In the genomic region with DNA sequence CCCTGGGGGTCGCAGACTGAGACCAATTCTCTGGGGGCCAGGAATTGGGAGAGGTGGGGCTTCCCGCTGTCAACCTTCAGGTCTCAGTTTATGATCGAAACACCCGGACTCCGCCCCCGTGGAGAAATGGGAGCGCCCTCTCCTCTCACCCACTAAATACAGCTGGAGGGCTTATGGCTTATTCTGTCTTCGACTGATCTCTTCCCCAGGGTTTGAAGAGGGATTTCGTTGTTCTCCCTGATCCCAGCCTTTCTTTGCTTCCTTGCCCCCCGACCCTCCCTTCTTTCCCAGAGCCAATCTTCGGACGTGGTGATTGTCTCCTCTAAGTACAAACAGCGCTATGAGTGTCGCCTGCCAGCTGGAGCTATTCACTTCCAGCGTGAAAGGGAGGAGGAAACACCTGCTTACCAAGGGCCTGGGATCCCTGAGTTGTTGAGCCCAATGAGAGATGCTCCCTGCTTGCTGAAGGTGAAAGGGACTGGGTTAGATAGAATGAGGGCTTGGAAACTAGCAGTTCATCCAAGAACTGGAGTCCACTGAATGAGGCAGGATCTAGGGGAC, we compare ENCODE assay signal across 8 cellular contexts. TPM values are rescaled to one million over a fixed set of nuclear protein-coding genes. Genes with fewer than 3 reads are reported as not detected.
DNase-seq lines count a peak whose midpoint lies in the region; ATAC-seq and TF ChIP-seq lines count a peak whose summit lies in the region.

No MANE protein-coding gene starts in this region.

- H3K4me2 ChIP-seq in KMS-11 (peak overlapping the region; percentile 89), mammary epithelial cell (ENCODE audit: insufficient read depth, low read depth, low read length) (peak overlapping the region; percentile 79)

- TF ChIP-seq RAD21 in liver (IDR thresholded peaks at IDR 0.05): no peak

- dilution Hi-C loops in mammary epithelial cell (cut with HindIII; ENCODE audit: low sequenced_read_pairs): no loop called here

- H3K4me3 ChIP-seq in KMS-11 (IDR thresholded peaks at IDR 0.05; ENCODE audit: insufficient read depth, low read depth, low read length) (peak overlapping the region; percentile 92), mammary epithelial cell (replicated peaks in 1 of 3; ENCODE audit: insufficient read depth in 1 of 3, low read depth in 2 of 3, low read length in 3 of 3) (peak overlapping the region; percentile 88 to 94 (median 93)), liver (ENCODE audit: low read depth in 1 of 3, low read length in 3 of 3) (peak overlapping the region; percentile 59 to 89 (median 85))

- H3K79me2 ChIP-seq in KMS-11 (ENCODE audit: insufficient read depth, low read depth) (peaks cover 14% of the 10 kb centered on the region), mammary epithelial cell (ENCODE audit: insufficient read depth, low read length) (peaks cover 11% of the 10 kb centered on the region)

- H3K27me3 ChIP-seq in KMS-11 (ENCODE audit: insufficient read depth, low read depth): no peaks in the 10 kb centered on the region
- H3K27me3 ChIP-seq in mammary epithelial cell (ENCODE audit: insufficient read depth, low read length): no peaks in the 10 kb centered on the region
- no peaks in the 10 kb centered on the region for H3K27me3 ChIP-seq in liver (ENCODE audit: control insufficient read depth in 4 of 4, insufficient read depth in 4 of 4, low read length in 3 of 4)

- H3K9me3 ChIP-seq in ES-I3 (ENCODE audit: control insufficient read depth, insufficient read depth, low read length) (no peaks in the 10 kb centered on the region), mammary epithelial cell (replicated peaks; ENCODE audit: insufficient read depth, low read length) (no peaks in the 10 kb centered on the region), liver (ENCODE audit: control insufficient read depth in 4 of 4, low read length in 3 of 4) (no peaks in the 10 kb centered on the region)

- H3K36me3 ChIP-seq in ES-I3 (ENCODE audit: insufficient read depth, low read length) (no peaks in the 10 kb centered on the region), KMS-11 (ENCODE audit: insufficient read depth) (no peaks in the 10 kb centered on the region; the same call in 1 of the 2 replicates), mammary epithelial cell (ENCODE audit: insufficient read depth, low read length) (no peaks in the 10 kb centered on the region), liver (ENCODE audit: control insufficient read depth in 4 of 4, insufficient read depth in 3 of 4, low read depth in 1 of 4, low read length in 3 of 4) (peaks cover 6 to 21% (median 15%) of the 10 kb centered on the region in 4 donors)

- BruUV-seq in mammary epithelial cell (replicated peaks; lab: Mats Ljungman, UMichigan): TSS peak; percentile 69

- H2AFZ ChIP-seq in KMS-11 (ENCODE audit: low read depth) (peak overlapping the region; percentile 89), mammary epithelial cell (ENCODE audit: low read depth, low read length) (peak overlapping the region; percentile 100)

- H3K9ac ChIP-seq in ES-I3 (ENCODE audit: low read depth, low read length) (peak overlapping the region; percentile 85), KMS-11 (peak overlapping the region; percentile 64), mammary epithelial cell (ENCODE audit: insufficient read depth, low read length) (peak overlapping the region; percentile 84), liver (ENCODE audit: low read depth in 1 of 2, low read length in 2 of 2) (peak overlapping the region; percentile 40 to 64)

- WGBS in mammary epithelial cell (ENCODE audit: low coverage, missing lambda C conversion rate): 4% methylated on average over 14 of the region's 15 CpGs
- 2% methylated on average over 15 of the region's 15 CpGs for WGBS in liver

- in situ Hi-C loops in mammary epithelial cell (cut with MboI; ENCODE audit: low sequenced_read_pairs in 2 of 2): no loop called here

- H3K27ac ChIP-seq in KMS-11 (peak overlapping the region; percentile 28; the same call in 1 of the 2 replicates), mammary epithelial cell (ENCODE audit: insufficient read depth, low read depth, low read length) (peak overlapping the region; percentile 53), liver (ENCODE audit: low read depth in 1 of 2, low read length in 2 of 2) (peak overlapping the region; percentile 29 to 51)

- H3K4me1 ChIP-seq in ES-I3 (ENCODE audit: insufficient read depth, low read length) (0 out of 2 replicates have a peak, but pooled peaks cover 5% of the 10 kb centered on the region), KMS-11 (ENCODE audit: low read depth, poor library complexity, severe bottlenecking) (peaks cover 15% of the 10 kb centered on the region), mammary epithelial cell (ENCODE audit: insufficient read depth, low read length) (peaks cover 8% of the 10 kb centered on the region), liver (ENCODE audit: control insufficient read depth in 4 of 4, insufficient read depth in 4 of 4, low read length in 3 of 4) (peaks cover 5 to 20% (median 15%) of the 10 kb centered on the region in 4 donors)

- intact Hi-C loops in mammary epithelial cell (cut with micrococcal nuclease): loop anchor here (5.0 kb wide), 1 partner anchor 62 kb away; a partner anchor contains a TSS

- CTCF ChIA-PET in mammary epithelial cell (lab: Charles Lee; ENCODE audit: low non-redundant PET): no interaction called here

- H4K20me1 ChIP-seq in KMS-11 (ENCODE audit: insufficient read depth) (no peaks in the 10 kb centered on the region), mammary epithelial cell (ENCODE audit: insufficient read depth, low read length) (no peaks in the 10 kb centered on the region)

- DNase-seq in mammary epithelial cell (peak; percentile 1), NCI-H1436 treated with DMSO at 0.1 percent for 48 hours (lab: John Stamatoyannopoulos, UW) (no peak), GOT3 (lab: John Stamatoyannopoulos, UW) (no peak), GM19240 (ENCODE audit: insufficient read length, low spot score) (no peak)

- TF ChIP-seq CTCF in KMS-11 (conservative IDR thresholded peaks at IDR 0.05; ENCODE audit: low read depth, low read length) (no peak), mammary epithelial cell (conservative IDR thresholded peaks at IDR 0.05 in 1 of 2, IDR thresholded peaks at IDR 0.05 in 1 of 2; ENCODE audit: extremely low read depth in 1 of 2, insufficient read depth in 1 of 2, low read depth in 1 of 2, low read length in 2 of 2) (no peak), liver (IDR thresholded peaks at IDR 0.05; ENCODE audit: low read depth, low read length, missing input control) (no peak)

- no peak for ATAC-seq in HG02973 (IDR thresholded peaks at IDR 0.05; ENCODE audit: unreplicated experiment)

TF ChIP-seq in liver, 16 proteins besides CTCF, POLR2A, EP300 and RAD21 (continues in another document):
- TF ChIP-seq, protein P1, sequence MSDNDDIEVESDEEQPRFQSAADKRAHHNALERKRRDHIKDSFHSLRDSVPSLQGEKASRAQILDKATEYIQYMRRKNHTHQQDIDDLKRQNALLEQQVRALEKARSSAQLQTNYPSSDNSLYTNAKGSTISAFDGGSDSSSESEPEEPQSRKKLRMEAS (IDR thresholded peaks at IDR 0.05): no peak
- TF ChIP-seq HNF4A (conservative IDR thresholded peaks at IDR 0.05): no peak
- no peak for TF ChIP-seq YY1 (IDR thresholded peaks at IDR 0.05)
- no peak for TF ChIP-seq RXRA (IDR thresholded peaks at IDR 0.05)
- no peak for TF ChIP-seq FOXA1 (IDR thresholded peaks at IDR 0.05)
- no peak for TF ChIP-seq NR2F2 (IDR thresholded peaks at IDR 0.05)
- TF ChIP-seq EGR1 (IDR thresholded peaks at IDR 0.05; ENCODE audit: low read depth in 2 of 2): no peak
- TF ChIP-seq, protein P2, sequence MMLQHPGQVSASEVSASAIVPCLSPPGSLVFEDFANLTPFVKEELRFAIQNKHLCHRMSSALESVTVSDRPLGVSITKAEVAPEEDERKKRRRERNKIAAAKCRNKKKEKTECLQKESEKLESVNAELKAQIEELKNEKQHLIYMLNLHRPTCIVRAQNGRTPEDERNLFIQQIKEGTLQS (IDR thresholded peaks at IDR 0.05): no peak
- TF ChIP-seq HNF4G (IDR thresholded peaks at IDR 0.05): no peak
- no peak for TF ChIP-seq SP1 (IDR thresholded peaks at IDR 0.05)
- TF ChIP-seq, protein P3, sequence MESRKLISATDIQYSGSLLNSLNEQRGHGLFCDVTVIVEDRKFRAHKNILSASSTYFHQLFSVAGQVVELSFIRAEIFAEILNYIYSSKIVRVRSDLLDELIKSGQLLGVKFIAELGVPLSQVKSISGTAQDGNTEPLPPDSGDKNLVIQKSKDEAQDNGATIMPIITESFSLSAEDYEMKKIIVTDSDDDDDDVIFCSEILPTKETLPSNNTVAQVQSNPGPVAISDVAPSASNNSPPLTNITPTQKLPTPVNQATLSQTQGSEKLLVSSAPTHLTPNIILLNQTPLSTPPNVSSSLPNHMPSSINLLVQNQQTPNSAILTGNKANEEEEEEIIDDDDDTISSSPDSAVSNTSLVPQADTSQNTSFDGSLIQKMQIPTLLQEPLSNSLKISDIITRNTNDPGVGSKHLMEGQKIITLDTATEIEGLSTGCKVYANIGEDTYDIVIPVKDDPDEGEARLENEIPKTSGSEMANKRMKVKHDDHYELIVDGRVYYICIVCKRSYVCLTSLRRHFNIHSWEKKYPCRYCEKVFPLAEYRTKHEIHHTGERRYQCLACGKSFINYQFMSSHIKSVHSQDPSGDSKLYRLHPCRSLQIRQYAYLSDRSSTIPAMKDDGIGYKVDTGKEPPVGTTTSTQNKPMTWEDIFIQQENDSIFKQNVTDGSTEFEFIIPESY (IDR thresholded peaks at IDR 0.05): no peak
- TF ChIP-seq GABPA (IDR thresholded peaks at IDR 0.05 in 1 of 2, conservative IDR thresholded peaks at IDR 0.05 in 1 of 2): no peak
- TF ChIP-seq JUND (IDR thresholded peaks at IDR 0.05): no peak

RNA-seq across cellular contexts. Expression of a gene that starts 0.6 kb away (rescaled TPM):
- 100 to 1,000 TPM; 111 to 145 TPM for total RNA-seq in mammary epithelial cell
- polyA plus RNA-seq in mammary epithelial cell: 126 TPM
- 157 TPM for polyA minus RNA-seq in mammary epithelial cell
- 100 to 1,000 TPM; 136 to 357 TPM for total RNA-seq in liver
- 100 to 1,000 TPM; 153 to 280 TPM for polyA plus RNA-seq in liver

RNA-seq across cellular contexts. Expression of a gene that starts 44.0 kb away (rescaled TPM):
- total RNA-seq in mammary epithelial cell (under 1 TPM; 0.33 to 0.99 TPM), liver (1 to 10 TPM; 1.0 to 1.7 TPM)
- polyA plus RNA-seq in mammary epithelial cell (0.28 TPM), liver (under 1 TPM; 0.18 to 0.28 TPM)
- polyA minus RNA-seq in mammary epithelial cell: 0.57 TPM

RNA-seq across cellular contexts. Expression of a gene that starts 50.3 kb away (rescaled TPM):
- total RNA-seq in mammary epithelial cell: 10 to 100 TPM; 23.6 to 58.3 TPM
- 33.0 TPM for polyA plus RNA-seq in mammary epithelial cell
- 38.5 TPM for polyA minus RNA-seq in mammary epithelial cell
- 10 to 100 TPM; 26.9 to 39.4 TPM for total RNA-seq in liver
- polyA plus RNA-seq in liver: 10 to 100 TPM; 16.9 to 22.3 TPM

RNA-seq across cellular contexts. Expression of a gene that starts 57.6 kb away (rescaled TPM):
- 100 to 1,000 TPM; 103 to 163 TPM for total RNA-seq in mammary epithelial cell
- 258 TPM for polyA plus RNA-seq in mammary epithelial cell
- 128 TPM for polyA minus RNA-seq in mammary epithelial cell
- 10 to 100 TPM; 28.1 to 69.1 TPM for total RNA-seq in liver
- 10 to 100 TPM; 36.6 to 39.9 TPM for polyA plus RNA-seq in liver
